In genomic region chr3:179464296-179465092, GRCh38 we compare ENCODE assay signal across 9 cellular contexts. TPM values are rescaled to one million over a fixed set of nuclear protein-coding genes. Genes with fewer than 3 reads are reported as not detected.
DNase-seq lines count a peak whose midpoint lies in the region; ATAC-seq and TF ChIP-seq lines count a peak whose summit lies in the region.
"Had no signal": no experiment of that assay in that cellular context is flagged by ENCODE, and none has a peak within 500 bp of the region (broad histone marks: within the 10 kb centered on the region; RNA-seq: fewer than 3 reads in every experiment).

No MANE protein-coding gene starts in this region.

- H3K27me3 ChIP-seq in GM06990 (replicated peaks; ENCODE audit: control insufficient read depth, insufficient read depth, low read length) (no peaks in the 10 kb centered on the region), left lung (no peaks in the 10 kb centered on the region), gastrocnemius medialis (no peaks in the 10 kb centered on the region), HAP-1 (ENCODE audit: low read depth) (no peaks in the 10 kb centered on the region)

- intact Hi-C loops in left lung (cut with DNase I): no loop called here
- intact Hi-C loops in gastrocnemius medialis (cut with DNase I; ENCODE audit: low total_unique reads): no loop called here

- ATAC-seq in GM21786 (IDR thresholded peaks at IDR 0.05; ENCODE audit: unreplicated experiment) (peak; percentile 69), left lung (peak; percentile 31), gastrocnemius medialis (no peak), HG03439 (IDR thresholded peaks at IDR 0.05; ENCODE audit: unreplicated experiment) (no peak)

- H3K4me3 ChIP-seq in GM06990 (replicated peaks; ENCODE audit: low read depth, low read length) (no peak overlapping the region), left lung (no peak overlapping the region), gastrocnemius medialis (no peak overlapping the region), HAP-1 (no peak overlapping the region)

- H3K9me3 ChIP-seq in left lung (no peaks in the 10 kb centered on the region), gastrocnemius medialis (no peaks in the 10 kb centered on the region), HAP-1 (no peaks in the 10 kb centered on the region)

- H3K27ac ChIP-seq in left lung (no peak overlapping the region), gastrocnemius medialis (no peak overlapping the region)

- TF ChIP-seq CTCF in GM06990 (IDR thresholded peaks at IDR 0.05; ENCODE audit: insufficient read depth, low read length, poor library complexity, severe bottlenecking) (no peak), left lung (IDR thresholded peaks at IDR 0.05) (no peak), gastrocnemius medialis (IDR thresholded peaks at IDR 0.05 in 4 of 5, conservative IDR thresholded peaks at IDR 0.05 in 1 of 5) (no peak)

- TF ChIP-seq POLR2A in gastrocnemius medialis (IDR thresholded peaks at IDR 0.05): no peak

- H3K36me3 ChIP-seq in GM06990 (ENCODE audit: control insufficient read depth, insufficient read depth, low read length): no peaks in the 10 kb centered on the region
- no peaks in the 10 kb centered on the region for H3K36me3 ChIP-seq in left lung
- H3K36me3 ChIP-seq in gastrocnemius medialis: no peaks in the 10 kb centered on the region
- no peaks in the 10 kb centered on the region for H3K36me3 ChIP-seq in HAP-1 (replicated peaks)

- in situ Hi-C loops in gastrocnemius medialis (cut with MboI; ENCODE audit: low sequenced_read_pairs in 4 of 4) (no loop called here), HAP-1 (cut with MboI; ENCODE audit: low sequenced_read_pairs) (no loop called here)

- DNase-seq in GM06990 (ENCODE audit: extremely low read depth, insufficient read length) (peak; percentile 9), NOMO-1 treated with dmso at 0.1 percent for 144 hours (lab: John Stamatoyannopoulos, UW; ENCODE audit: unreplicated experiment) (peak; percentile 69), left lung (peak in 1 of 2 donors; percentile 80), gastrocnemius medialis (no peak), iPS-NIHi11 (ENCODE audit: low spot score) (no peak), HAP-1 (ENCODE audit: low spot score in 2 of 2) (no peak)
- DNase-seq: effector memory CD4-positive, alpha-beta T cell had no signal

- H3K4me1 ChIP-seq in left lung: peaks cover 0 to 9% of the 10 kb centered on the region in 2 donors
- peaks cover 0 to 3% of the 10 kb centered on the region in 2 donors for H3K4me1 ChIP-seq in gastrocnemius medialis
- no peaks in the 10 kb centered on the region for H3K4me1 ChIP-seq in HAP-1

RNA-seq across cellular contexts. Expression of gene GNB4, which starts 13.2 kb away (rescaled TPM):
- total RNA-seq in left lung: 10 to 100 TPM; 40.1 to 53.0 TPM
- total RNA-seq in gastrocnemius medialis: 1 to 10 TPM; 3.4 to 4.9 (median 3.7) TPM

Comparison
In these comparisons a context has a peak if more than half of its experiments do, and no peak if none do; other contexts are left out.
1. DNase-seq: peak in GM06990 (single experiment) and NOMO-1 treated with dmso at 0.1 percent for 144 hours (single experiment); none in gastrocnemius medialis (0 of 2), iPS-NIHi11 (single experiment) and HAP-1 (0 of 2).
2. ATAC-seq: peak in GM21786 (single experiment) and left lung (single experiment); none in gastrocnemius medialis (0 of 2) and HG03439 (single experiment).
3. RNA of gene GNB4, which starts 13.2 kb away (total RNA-seq): 40.1 to 53.0 TPM in left lung; 3.4 to 4.9 TPM in gastrocnemius medialis; every median in the first group is over 4 times any median in the second.